ENCODE assay signal across 16 cellular contexts in the genomic region with DNA sequence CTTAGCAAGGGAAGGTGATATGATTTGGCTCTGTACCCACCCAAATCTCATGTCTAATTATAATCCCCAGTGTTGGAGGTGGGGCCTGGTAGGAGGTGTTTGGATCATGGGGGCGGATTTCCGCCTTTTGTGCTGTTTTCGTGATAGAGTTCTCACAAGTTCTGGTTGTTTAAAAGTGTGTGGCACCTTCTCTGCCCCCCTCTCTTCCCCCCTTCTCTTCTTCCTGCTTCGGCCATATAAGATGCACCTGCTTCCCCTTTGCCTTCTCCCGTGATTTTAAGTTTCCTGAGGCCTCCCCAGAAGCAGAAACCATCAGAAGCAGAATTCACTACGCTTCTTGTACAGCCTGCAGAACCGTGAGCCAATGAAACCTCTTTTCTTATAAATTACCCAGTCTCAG. TPM values are rescaled to one million over a fixed set of nuclear protein-coding genes. Genes with fewer than 3 reads are reported as not detected.
DNase-seq lines count a peak whose midpoint lies in the region; ATAC-seq and TF ChIP-seq lines count a peak whose summit lies in the region.
"Had no signal": no experiment of that assay in that cellular context is flagged by ENCODE, and none has a peak within 500 bp of the region (broad histone marks: within the 10 kb centered on the region; RNA-seq: fewer than 3 reads in every experiment).

No MANE protein-coding gene starts in this region.

- no peak for TF ChIP-seq CTCF in HEK293 (tag by site-specific recombination; IDR thresholded peaks at IDR 0.05)
- TF ChIP-seq CTCF in OCI-LY7 (conservative IDR thresholded peaks at IDR 0.05; ENCODE audit: low read length) = no peak

- ATAC-seq in naive B cell (ENCODE audit: low read depth in 2 of 2) (peak; percentile 55 to 72), HG03139 (IDR thresholded peaks at IDR 0.05; ENCODE audit: unreplicated experiment) (no peak)
- ATAC-seq: CD8-positive, alpha-beta T cell had no signal

- H3K27me3 Mint-ChIP-seq in naive B cell = no peaks in the 10 kb centered on the region

- H4K20me1 ChIP-seq in BLaER1 = peaks cover 53% of the 10 kb centered on the region
- H4K20me1 ChIP-seq in OCI-LY7 (ENCODE audit: insufficient read depth, low read length) = no peaks in the 10 kb centered on the region

- H3K4me1 Mint-ChIP-seq in naive B cell = peaks cover 17 to 43% (median 23%) of the 10 kb centered on the region in 3 donors

- no peaks in the 10 kb centered on the region for H3K79me2 ChIP-seq in OCI-LY7 (ENCODE audit: insufficient read depth, low read depth, low read length)

- H3K4me3 Mint-ChIP-seq in naive B cell = peak overlapping the region in 4 of 8 donors; percentile 33 to 76 (median 58)
- H3K4me3 Mint-ChIP-seq: CD8-positive, alpha-beta T cell had no signal

- no peaks in the 10 kb centered on the region for H3K9me2 ChIP-seq in OCI-LY7 (ENCODE audit: insufficient read depth, low read length)

- POLR2A ChIA-PET in HEK293 (lab: Yijun Ruan, JAX) (no interaction called here), OCI-LY7 (lab: Charles Lee) (no interaction called here)

- H3K27ac Mint-ChIP-seq in naive B cell = peak overlapping the region in 5 of 6 donors; percentile 15 to 87 (median 36)
- H3K27ac Mint-ChIP-seq: CD8-positive, alpha-beta T cell had no signal

- no peak overlapping the region for H2AFZ ChIP-seq in OCI-LY7 (ENCODE audit: low read length)

- DNase-seq in OCI-LY7 (ENCODE audit: low spot score) (peak; percentile 20), naive B cell (no peak), AG08396 (ENCODE audit: low spot score) (no peak), OCI-M2 (lab: John Stamatoyannopoulos, UW; ENCODE audit: unreplicated experiment) (no peak), OCI-M1 (lab: John Stamatoyannopoulos, UW) (no peak)
- DNase-seq: BE2C; C1 segment of cervical spinal cord; Caco-2; CD8-positive, alpha-beta T cell; DMS153; DND-41; GOT3 had no signal

- peaks cover 11% of the 10 kb centered on the region; the same call in 1 of the 2 replicates for H3K36me3 ChIP-seq in BLaER1
- H3K36me3 ChIP-seq in HEK293 (ENCODE audit: control insufficient read depth in 2 of 2, insufficient read depth in 1 of 2, low read length in 2 of 2) = no peaks in the 10 kb centered on the region; a peak in 1 of 3 replicates
- H3K36me3 ChIP-seq in OCI-LY7 (ENCODE audit: insufficient read depth, low read length) = no peaks in the 10 kb centered on the region
- H3K36me3 ChIP-seq: BE2C, HAP-1 had no signal

- no peaks in the 10 kb centered on the region for H3K9me3 ChIP-seq in BLaER1
- no peaks in the 10 kb centered on the region for H3K9me3 ChIP-seq in HEK293 (ENCODE audit: control insufficient read depth, insufficient read depth, low read depth, low read length)
- no peaks in the 10 kb centered on the region for H3K9me3 ChIP-seq in OCI-LY7 (ENCODE audit: low read length)
- H3K9me3 ChIP-seq: BE2C, Caco-2, HAP-1 had no signal

- intact Hi-C loops in OCI-LY7 (cut with micrococcal nuclease; ENCODE audit: unreplicated experiment) = no loop called here

- no peak overlapping the region for H3K9ac ChIP-seq in BLaER1

- no TSS peak for BruUV-seq in OCI-LY7 (replicated peaks; lab: Mats Ljungman, UMichigan)

- H3K4me1 ChIP-seq in BLaER1 (peaks cover 10% of the 10 kb centered on the region), HEK293 (ENCODE audit: control insufficient read depth, insufficient read depth, low read length) (peaks cover 14% of the 10 kb centered on the region), OCI-LY7 (ENCODE audit: insufficient read depth, low read length, poor library complexity, severe bottlenecking) (peaks cover 8% of the 10 kb centered on the region)
- H3K4me1 ChIP-seq: BE2C, Caco-2 had no signal

- peaks cover 0 to 3% (median 0%) of the 10 kb centered on the region in 7 donors for H3K9me3 Mint-ChIP-seq in naive B cell
- H3K9me3 Mint-ChIP-seq: CD8-positive, alpha-beta T cell had no signal

- H3K4me3 ChIP-seq in BLaER1 (no peak overlapping the region), HEK293 (ENCODE audit: low read depth, low read length) (no peak overlapping the region), OCI-LY7 (ENCODE audit: low read depth, low read length, poor library complexity, severe bottlenecking) (no peak overlapping the region)
- H3K4me3 ChIP-seq: HAP-1 had no signal

- H3K27ac ChIP-seq in BLaER1 = no peak overlapping the region
- H3K27ac ChIP-seq in HEK293 (ENCODE audit: extremely low read depth, low read depth, low read length) = no peak overlapping the region
- H3K27ac ChIP-seq in OCI-LY7 (ENCODE audit: low read depth, low read length, poor library complexity, severe bottlenecking) = no peak overlapping the region

- H3K4me2 ChIP-seq in BLaER1 = peak overlapping the region; percentile 58
- H3K4me2 ChIP-seq in OCI-LY7 (ENCODE audit: low read length) = peak overlapping the region; percentile 10

- H3K36me3 Mint-ChIP-seq in naive B cell = peaks cover 4 to 10% of the 10 kb centered on the region in 2 donors

- no peaks in the 10 kb centered on the region for H3K27me3 ChIP-seq in BLaER1
- H3K27me3 ChIP-seq: BE2C had no signal

- CTCF ChIA-PET in HEK293 (lab: Yijun Ruan, JAX) (interaction anchor here (0.7 kb wide), 1 partner anchor 523 kb away, joined by 3 read pairs; no protein-coding TSS in a partner anchor), OCI-LY7 (lab: Charles Lee; ENCODE audit: unreplicated experiment) (no interaction called here)

TF ChIP-seq in HEK293, 187 proteins besides CTCF, POLR2A, EP300 and RAD21:
- 0 out of 2 replicates have a peak, but pooled peaks have one; percentile 11 for TF ChIP-seq ZFHX2 (tag by site-specific recombination; conservative IDR thresholded peaks at IDR 0.05)
- no peak for TF ChIP-seq ZNF654 (tag by site-specific recombination; IDR thresholded peaks at IDR 0.05; ENCODE audit: low read depth)
- TF ChIP-seq ZBTB21 (tag by site-specific recombination; IDR thresholded peaks at IDR 0.05) = no peak
- 0 out of 2 replicates have a peak, but pooled peaks have one; percentile 14 for TF ChIP-seq EGR2 (tag by site-specific recombination; IDR thresholded peaks at IDR 0.05; ENCODE audit: low read depth)
- TF ChIP-seq ZIC2 (tag by site-specific recombination; IDR thresholded peaks at IDR 0.05) = no peak
- no peak for TF ChIP-seq ZNF354C (tag by site-specific recombination; IDR thresholded peaks at IDR 0.05; ENCODE audit: borderline replicate concordance, low read depth)
TF ChIP-seq in HEK293: peak in this region for 2.

RNA-seq across cellular contexts. Expression of a gene that starts 21.1 kb away (rescaled TPM):
- total RNA-seq in OCI-LY7 (2014; rRNA removed; shearing (Covaris generic)) = 6.1 and 7.3 TPM in 2 replicates
- total RNA-seq in OCI-LY7 (2022) = 17.2 and 17.8 TPM in 2 replicates
- polyA plus RNA-seq in naive B cell (ENCODE audit: low read depth in 6 of 6) = 10 to 100 TPM in 1 of 6 donors, 1 to 10 TPM in 5; 6.0 to 13.4 (median 8.3) TPM
